1 cellular context compared by ENCODE assay signal in genomic region chr4:5891563-5892320, GRCh38.
TF ChIP-seq lines count a peak whose summit lies in the region.

No MANE protein-coding gene starts in this region.

TF ChIP-seq in IMR-90, 13 proteins besides CTCF, POLR2A, EP300 and RAD21 (continued from another document):
- TF ChIP-seq, protein P1, sequence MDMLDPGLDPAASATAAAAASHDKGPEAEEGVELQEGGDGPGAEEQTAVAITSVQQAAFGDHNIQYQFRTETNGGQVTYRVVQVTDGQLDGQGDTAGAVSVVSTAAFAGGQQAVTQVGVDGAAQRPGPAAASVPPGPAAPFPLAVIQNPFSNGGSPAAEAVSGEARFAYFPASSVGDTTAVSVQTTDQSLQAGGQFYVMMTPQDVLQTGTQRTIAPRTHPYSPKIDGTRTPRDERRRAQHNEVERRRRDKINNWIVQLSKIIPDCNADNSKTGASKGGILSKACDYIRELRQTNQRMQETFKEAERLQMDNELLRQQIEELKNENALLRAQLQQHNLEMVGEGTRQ (IDR thresholded peaks at IDR 0.05; ENCODE audit: low read depth, low read length): no peak
- no peak for TF ChIP-seq CEBPB (IDR thresholded peaks at IDR 0.05; ENCODE audit: low read depth, low read length)
- TF ChIP-seq, protein P2, sequence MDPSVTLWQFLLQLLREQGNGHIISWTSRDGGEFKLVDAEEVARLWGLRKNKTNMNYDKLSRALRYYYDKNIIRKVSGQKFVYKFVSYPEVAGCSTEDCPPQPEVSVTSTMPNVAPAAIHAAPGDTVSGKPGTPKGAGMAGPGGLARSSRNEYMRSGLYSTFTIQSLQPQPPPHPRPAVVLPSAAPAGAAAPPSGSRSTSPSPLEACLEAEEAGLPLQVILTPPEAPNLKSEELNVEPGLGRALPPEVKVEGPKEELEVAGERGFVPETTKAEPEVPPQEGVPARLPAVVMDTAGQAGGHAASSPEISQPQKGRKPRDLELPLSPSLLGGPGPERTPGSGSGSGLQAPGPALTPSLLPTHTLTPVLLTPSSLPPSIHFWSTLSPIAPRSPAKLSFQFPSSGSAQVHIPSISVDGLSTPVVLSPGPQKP (IDR thresholded peaks at IDR 0.05; ENCODE audit: borderline replicate concordance, low read depth, low read length): no peak
- TF ChIP-seq MAFK (IDR thresholded peaks at IDR 0.05; ENCODE audit: low read depth, low read length): no peak
- TF ChIP-seq SMC3 (IDR thresholded peaks at IDR 0.05; ENCODE audit: low read depth, low read length): no peak
- TF ChIP-seq NFE2L2 (IDR thresholded peaks at IDR 0.05; ENCODE audit: low read depth, low read length): no peak
- TF ChIP-seq MXI1 (IDR thresholded peaks at IDR 0.05; ENCODE audit: borderline replicate concordance, low read depth, low read length): no peak
- no peak for TF ChIP-seq FOS (IDR thresholded peaks at IDR 0.05; ENCODE audit: low read depth, low read length)
- no peak for TF ChIP-seq MAZ (IDR thresholded peaks at IDR 0.05; ENCODE audit: borderline replicate concordance, low read depth, low read length)
TF ChIP-seq in IMR-90: peak in this region for 0.
